ENCODE assay signal across 9 cellular contexts in the genomic region with DNA sequence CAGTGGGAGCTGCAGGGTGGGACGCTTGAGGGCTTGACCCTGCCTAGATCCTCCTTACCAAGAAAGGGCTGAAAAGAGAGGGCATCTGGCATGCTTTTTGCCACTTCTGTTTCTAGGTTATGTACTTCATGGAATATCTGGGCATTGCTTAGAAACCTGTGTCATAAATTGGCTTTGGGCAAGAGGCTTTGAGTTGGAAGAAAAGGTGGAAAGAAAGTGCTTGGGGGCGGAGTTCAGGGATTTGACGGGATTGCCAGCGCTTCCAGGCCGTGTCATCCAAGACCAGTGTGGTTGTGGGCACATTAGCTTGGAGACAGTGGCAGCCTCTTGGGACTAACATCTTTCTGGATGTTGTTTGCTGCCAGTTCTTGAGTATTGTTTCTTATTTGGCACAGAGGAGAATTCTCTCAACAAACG. TPM values are rescaled to one million over a fixed set of nuclear protein-coding genes. Genes with fewer than 3 reads are reported as not detected.
DNase-seq lines count a peak whose midpoint lies in the region; ATAC-seq, FAIRE-seq and TF ChIP-seq lines count a peak whose summit lies in the region.
"Had no signal": no experiment of that assay in that cellular context is flagged by ENCODE, and none has a peak within 500 bp of the region (broad histone marks: within the 10 kb centered on the region; RNA-seq: fewer than 3 reads in every experiment).

No MANE protein-coding gene starts in this region.

- H3K4me1 Mint-ChIP-seq in central memory CD8-positive, alpha-beta T cell = peaks cover 38% of the 10 kb centered on the region

- peak overlapping the region; percentile 86 for H3K4me3 Mint-ChIP-seq in central memory CD8-positive, alpha-beta T cell

- ATAC-seq in central memory CD8-positive, alpha-beta T cell (replicated peaks; ENCODE audit: extremely low read depth, poor library complexity, severe bottlenecking) = no peak
- no peak for ATAC-seq in HG03095 (IDR thresholded peaks at IDR 0.05; ENCODE audit: unreplicated experiment)

- DNase-seq in D341Med (ENCODE audit: low spot score) = peak; percentile 48
- no peak for DNase-seq in MG63
- no peak for DNase-seq in central memory CD8-positive, alpha-beta T cell (ENCODE audit: low spot score in 2 of 2)
- no peak for DNase-seq in amniotic stem cell (lab: John Stamatoyannopoulos, UW)
- no peak for DNase-seq in NOMO-1 (lab: John Stamatoyannopoulos, UW; ENCODE audit: unreplicated experiment in 2 of 2)
- DNase-seq in H54 (ENCODE audit: insufficient read length, low spot score) = no peak

- H3K36me3 ChIP-seq in MG63 = no peaks in the 10 kb centered on the region

- H3K27me3 ChIP-seq in MG63 (no peaks in the 10 kb centered on the region), mononuclear cell (ENCODE audit: insufficient read depth, low read length) (no peaks in the 10 kb centered on the region)

- H3K9me3 Mint-ChIP-seq in central memory CD8-positive, alpha-beta T cell = no peaks in the 10 kb centered on the region

- peak overlapping the region; percentile 89 for H3K4me3 ChIP-seq in MG63
- peak overlapping the region; percentile 64 for H3K4me3 ChIP-seq in mononuclear cell (ENCODE audit: low read length)

- H3K9me3 ChIP-seq in MG63 (no peaks in the 10 kb centered on the region), mononuclear cell (ENCODE audit: low read depth, low read length) (no peaks in the 10 kb centered on the region)

- peaks cover 16% of the 10 kb centered on the region for H3K4me1 ChIP-seq in mononuclear cell (ENCODE audit: insufficient read depth, low read length)

- no peak for FAIRE-seq in H54 (lab: Jason Lieb, UNC)
- FAIRE-seq: TTC549 had no signal

- peaks cover 3% of the 10 kb centered on the region for H3K36me3 Mint-ChIP-seq in central memory CD8-positive, alpha-beta T cell (ENCODE audit: insufficient read depth)

- no peak for TF ChIP-seq POLR2A in H54 (IDR thresholded peaks at IDR 0.05; ENCODE audit: low read depth, low read length)

- H3K27ac Mint-ChIP-seq in central memory CD8-positive, alpha-beta T cell (ENCODE audit: low read depth) = no peak overlapping the region

- peaks cover 15% of the 10 kb centered on the region for H3K27me3 Mint-ChIP-seq in central memory CD8-positive, alpha-beta T cell

RNA-seq across cellular contexts. Expression of a gene that starts 0.8 kb away (rescaled TPM):
- 0.52 and 4.5 TPM in 2 replicates for total RNA-seq in MG63 (2014; rRNA removed; shearing (Covaris generic); ENCODE audit: low replicate concordance)
- 8.5 TPM for total RNA-seq in mononuclear cell

RNA-seq across cellular contexts. Expression of a gene that starts 34.8 kb away (rescaled TPM):
- 18.4 and 21.9 TPM in 2 replicates for total RNA-seq in MG63 (2014; rRNA removed; shearing (Covaris generic); ENCODE audit: low replicate concordance)
- 30.0 TPM for total RNA-seq in mononuclear cell
